8 cellular contexts compared by ENCODE assay signal in the genomic region with DNA sequence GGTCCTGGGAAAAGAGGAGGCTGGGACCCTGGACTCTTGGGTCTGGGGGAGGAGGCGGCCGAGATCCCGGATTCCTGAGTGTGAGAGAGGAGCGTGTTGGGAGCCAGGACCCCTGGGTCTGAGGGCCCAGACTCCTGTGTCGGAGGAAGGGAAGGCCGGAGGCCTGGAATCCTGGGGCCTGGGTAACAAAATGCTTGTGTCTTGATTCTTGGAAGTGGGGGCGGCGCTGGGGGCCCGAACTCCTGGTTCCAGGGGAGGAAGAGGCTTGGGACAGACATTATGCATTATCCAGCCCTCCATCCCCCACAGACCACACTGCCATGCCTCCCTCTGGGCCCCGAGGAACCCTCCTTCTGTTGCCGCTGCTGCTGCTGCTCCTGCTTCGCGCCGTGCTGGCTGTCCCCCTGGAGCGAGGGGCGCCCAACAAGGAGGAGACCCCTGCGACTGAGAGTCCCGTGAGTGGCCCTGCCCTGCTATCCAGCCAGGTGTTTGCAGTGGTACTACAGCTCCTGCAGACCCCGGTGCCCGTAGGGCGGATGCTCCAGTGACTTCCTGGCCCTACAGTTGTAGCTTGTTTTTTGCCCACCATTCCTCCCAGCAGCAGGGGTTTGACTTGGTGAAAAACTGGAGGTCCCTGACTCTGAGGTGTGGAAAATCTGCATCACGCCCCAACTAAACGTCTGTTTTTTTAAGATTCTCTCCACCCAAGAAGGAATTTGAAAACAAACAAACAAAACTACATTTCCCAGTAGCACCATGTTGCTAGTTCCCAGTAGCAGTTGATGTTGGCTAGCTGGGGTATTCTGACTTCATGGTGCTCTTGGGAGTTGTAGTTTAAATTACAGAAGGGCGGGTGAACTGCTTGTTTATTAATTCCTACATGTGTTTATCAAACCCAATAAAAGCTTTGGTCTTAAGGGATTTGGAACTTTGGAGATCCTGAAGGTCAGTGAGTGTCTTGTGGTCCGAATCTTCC. TPM values are rescaled to one million over a fixed set of nuclear protein-coding genes. Genes with fewer than 3 reads are reported as not detected.
DNase-seq lines count a peak whose midpoint lies in the region; ATAC-seq and TF ChIP-seq lines count a peak whose summit lies in the region.

No MANE protein-coding gene starts in this region.

- ATAC-seq in activated T-cell treated with anti-CD3 and anti-CD28 coated beads, Interleukin-2, amount 50 U/mL, for 4 hours: peak; percentile 5 to 19
- ATAC-seq in foreskin keratinocyte (no peak), HG02588 (IDR thresholded peaks at IDR 0.05; ENCODE audit: unreplicated experiment) (no peak), GM18867 (IDR thresholded peaks at IDR 0.05; ENCODE audit: unreplicated experiment) (no peak)

- no peaks in the 10 kb centered on the region for H3K27me3 ChIP-seq in foreskin keratinocyte

- TF ChIP-seq CTCF in foreskin keratinocyte (conservative IDR thresholded peaks at IDR 0.05) (no peak), osteocyte (IDR thresholded peaks at IDR 0.05) (no peak)

- DNase-seq in EL: peak; percentile 29
- peak; percentile 35 for DNase-seq in HuH-7.5 (ENCODE audit: low spot score)
- no peak for DNase-seq in activated T-cell treated with anti-CD3 and anti-CD28 coated beads, Interleukin-2, amount 50 U/mL, for 4 hours
- DNase-seq in foreskin keratinocyte: no peak
- DNase-seq in osteocyte (ENCODE audit: extremely low spot score, unreplicated experiment): no peak
- no peak for DNase-seq in activated gamma-delta T cell treated with Interleukin-2 at 50 U/mL for 16 hours

- H3K27ac Mint-ChIP-seq in osteocyte (ENCODE audit: unreplicated experiment): peak overlapping the region; percentile 97

- H3K36me3 Mint-ChIP-seq in activated T-cell treated with anti-CD3 and anti-CD28 coated beads, Interleukin-2, amount 50 U/mL, for 4 hours (ENCODE audit: insufficient read depth): peaks cover 12% of the 10 kb centered on the region
- H3K36me3 Mint-ChIP-seq in osteocyte (ENCODE audit: unreplicated experiment): peaks cover 10% of the 10 kb centered on the region

- H3K4me3 Mint-ChIP-seq in activated T-cell treated with anti-CD3 and anti-CD28 coated beads, Interleukin-2, amount 50 U/mL, for 4 hours: peak overlapping the region; percentile 98
- H3K4me3 Mint-ChIP-seq in osteocyte (ENCODE audit: unreplicated experiment): peak overlapping the region; percentile 95

- H3K4me1 ChIP-seq in foreskin keratinocyte: no peaks in the 10 kb centered on the region

- peaks cover 3% of the 10 kb centered on the region for H3K27me3 Mint-ChIP-seq in activated T-cell treated with anti-CD3 and anti-CD28 coated beads, Interleukin-2, amount 50 U/mL, for 4 hours (ENCODE audit: low read depth)
- no peaks in the 10 kb centered on the region for H3K27me3 Mint-ChIP-seq in osteocyte (ENCODE audit: unreplicated experiment)

- H3K4me1 Mint-ChIP-seq in activated T-cell treated with anti-CD3 and anti-CD28 coated beads, Interleukin-2, amount 50 U/mL, for 4 hours (ENCODE audit: low read depth): peaks cover 23% of the 10 kb centered on the region
- peaks cover 26% of the 10 kb centered on the region for H3K4me1 Mint-ChIP-seq in osteocyte (ENCODE audit: unreplicated experiment)

- H3K9me3 Mint-ChIP-seq in activated T-cell treated with anti-CD3 and anti-CD28 coated beads, Interleukin-2, amount 50 U/mL, for 4 hours: no peaks in the 10 kb centered on the region
- H3K9me3 Mint-ChIP-seq in osteocyte (ENCODE audit: unreplicated experiment): no peaks in the 10 kb centered on the region

- peak overlapping the region; percentile 47 for H3K27ac ChIP-seq in foreskin keratinocyte

RNA-seq across cellular contexts. Expression of gene NUCB1, which starts 0.7 kb away (rescaled TPM):
- 10 to 100 TPM; 88.5 to 90.0 (median 89.3) TPM for total RNA-seq in activated T-cell treated with anti-CD3 and anti-CD28 coated beads, Interleukin-2, amount 50 U/mL, for 4 hours
- total RNA-seq in foreskin keratinocyte (106 and 118 TPM in 2 replicates), osteocyte (260 and 264 TPM in 2 replicates)
- 100 and 115 TPM in 2 replicates for polyA plus RNA-seq in foreskin keratinocyte

RNA-seq across cellular contexts. Expression of gene TULP2, which starts 2.2 kb away (rescaled TPM):
- total RNA-seq in activated T-cell treated with anti-CD3 and anti-CD28 coated beads, Interleukin-2, amount 50 U/mL, for 4 hours: under 1 TPM in 1 of 3 donors, not detected in 2; 0.69 TPM
- total RNA-seq in foreskin keratinocyte: not detected in 2 replicates
- 0.09 TPM in 1 of 2 replicates, not detected in the other for polyA plus RNA-seq in foreskin keratinocyte
- total RNA-seq in osteocyte: not detected in 2 replicates

RNA-seq across cellular contexts. Expression of gene PPP1R15A, which starts 28.5 kb away (rescaled TPM):
- total RNA-seq in activated T-cell treated with anti-CD3 and anti-CD28 coated beads, Interleukin-2, amount 50 U/mL, for 4 hours: 100 to 1,000 TPM in 2 of 3 donors, 10 to 100 TPM in 1; 76.0 to 134 (median 110) TPM
- 39.3 and 41.1 TPM in 2 replicates for total RNA-seq in foreskin keratinocyte
- 36.4 and 37.8 TPM in 2 replicates for polyA plus RNA-seq in foreskin keratinocyte
- 96.5 and 118 TPM in 2 replicates for total RNA-seq in osteocyte

RNA-seq across cellular contexts. Expression of gene PLEKHA4, which starts 32.3 kb away (rescaled TPM):
- 1 to 10 TPM; 4.1 to 4.6 (median 4.6) TPM for total RNA-seq in activated T-cell treated with anti-CD3 and anti-CD28 coated beads, Interleukin-2, amount 50 U/mL, for 4 hours
- 6.3 and 7.4 TPM in 2 replicates for total RNA-seq in foreskin keratinocyte
- 8.5 and 9.2 TPM in 2 replicates for polyA plus RNA-seq in foreskin keratinocyte
- total RNA-seq in osteocyte: 31.0 and 40.0 TPM in 2 replicates

RNA-seq across cellular contexts. Expression of gene DHDH, which starts 32.7 kb away (rescaled TPM):
- total RNA-seq in activated T-cell treated with anti-CD3 and anti-CD28 coated beads, Interleukin-2, amount 50 U/mL, for 4 hours: not detected
- 0.46 and 0.48 TPM in 2 replicates for total RNA-seq in foreskin keratinocyte
- polyA plus RNA-seq in foreskin keratinocyte: 0.65 and 0.75 TPM in 2 replicates
- total RNA-seq in osteocyte: 0.67 TPM in 1 of 2 replicates, not detected in the other

Comparison
In these comparisons a context has a peak if more than half of its experiments do, and no peak if none do; other contexts are left out.
1. DNase-seq: peak in EL (single experiment) and HuH-7.5 (single experiment); none in activated T-cell treated with anti-CD3 and anti-CD28 coated beads, Interleukin-2, amount 50 U/mL, for 4 hours (single experiment), foreskin keratinocyte (0 of 2), osteocyte (single experiment) and activated gamma-delta T cell treated with Interleukin-2 at 50 U/mL for 16 hours (single experiment).
2. ATAC-seq: peak in activated T-cell treated with anti-CD3 and anti-CD28 coated beads, Interleukin-2, amount 50 U/mL, for 4 hours (2 of 2); none in foreskin keratinocyte (single experiment), HG02588 (single experiment) and GM18867 (single experiment).